ENCODE assay signal across 11 cellular contexts in genomic region chr13:101869553-101869952, GRCh38.
DNase-seq lines count a peak whose midpoint lies in the region; ATAC-seq, FAIRE-seq and TF ChIP-seq lines count a peak whose summit lies in the region.
"Had no signal": no experiment of that assay in that cellular context is flagged by ENCODE, and none has a peak within 500 bp of the region (broad histone marks: within the 10 kb centered on the region; RNA-seq: fewer than 3 reads in every experiment).

No MANE protein-coding gene starts in this region.

- H2AFZ ChIP-seq in GM12878 (ENCODE audit: control insufficient read depth, low read depth, low read length) = no peak overlapping the region

- intact Hi-C loops in GM12878 (cut with micrococcal nuclease; ENCODE audit: unreplicated experiment) (no loop called here), MCF 10A (cut with micrococcal nuclease) (no loop called here)

- H3K4me2 ChIP-seq in GM12878 (ENCODE audit: control insufficient read depth, insufficient read depth) = no peak overlapping the region

- H3K9ac ChIP-seq in GM12878 (ENCODE audit: control insufficient read depth, insufficient read depth, low read length) = no peak overlapping the region

- no peak overlapping the region for H3K4me3 ChIP-seq in GM12878
- H3K4me3 ChIP-seq: testis had no signal

- peaks cover 84% of the 10 kb centered on the region for H3K27me3 Mint-ChIP-seq in MCF 10A (ENCODE audit: insufficient read depth, unreplicated experiment)

- in situ Hi-C loops in GM12878 (cut with MboI) = no loop called here

- CTCF ChIA-PET in GM12878 (lab: Yijun Ruan, JAX) (no interaction called here), MCF 10A (lab: Yijun Ruan, JAX) (no interaction called here)

- DNase-seq in GM12878 (ENCODE audit: low read depth, low spot score) (no peak), foreskin melanocyte (no peak), MCF 10A (ENCODE audit: unreplicated experiment) (no peak), Ammon's horn (ENCODE audit: low spot score) (no peak)
- no peak for DNase-seq in activated naive CD4-positive, alpha-beta T cell (lab: John Stamatoyannopoulos, UW)
- DNase-seq: erythroblast, NCI-H446 treated with DMSO at 0.1 percent for 48 hours, testis had no signal

- H3K27me3 ChIP-seq in GM12878 (replicated peaks in 1 of 2; ENCODE audit: control insufficient read depth in 2 of 2, insufficient read depth in 2 of 2, low read length in 1 of 2) = no peaks in the 10 kb centered on the region
- H3K27me3 ChIP-seq: testis had no signal

- H3K36me3 ChIP-seq in GM12878 (ENCODE audit: control insufficient read depth in 2 of 2, insufficient read depth in 2 of 2, low read length in 1 of 2) = no peaks in the 10 kb centered on the region

- no peaks in the 10 kb centered on the region for H3K4me1 ChIP-seq in GM12878 (ENCODE audit: control insufficient read depth, insufficient read depth, low read length)
- H3K4me1 ChIP-seq: testis had no signal

- no peak for TF ChIP-seq RAD21 in GM12878 (IDR thresholded peaks at IDR 0.05; ENCODE audit: insufficient read depth, low read depth, low read length)

- RAD21 ChIA-PET in GM12878 (lab: Charles Lee; ENCODE audit: unreplicated experiment) = no interaction called here

- SMC1A ChIA-PET in GM12878 (lab: Charles Lee; ENCODE audit: uncharacterized antibody, unreplicated experiment) = interaction anchor here (1.3 kb wide), 1 partner anchor 18 kb away, joined by 3 read pairs; no protein-coding TSS in a partner anchor

- POLR2A ChIA-PET in GM12878 (lab: Charles Lee) (no interaction called here), MCF 10A (lab: Yijun Ruan, JAX) (no interaction called here)

- H3K9me3 ChIP-seq in GM12878 (replicated peaks; ENCODE audit: control insufficient read depth, insufficient read depth, low read length) = no peaks in the 10 kb centered on the region
- H3K9me3 ChIP-seq: testis had no signal

- H3K4me3 Mint-ChIP-seq in MCF 10A (ENCODE audit: unreplicated experiment) = no peak overlapping the region

- BruUV-seq in GM12878 (replicated peaks; lab: Mats Ljungman, UMichigan) (no TSS peak), MCF 10A (replicated peaks; lab: Mats Ljungman, UMichigan) (no TSS peak)

- no peaks in the 10 kb centered on the region for H3K79me2 ChIP-seq in GM12878 (ENCODE audit: control insufficient read depth, insufficient read depth, low read length)

- H3K36me3 Mint-ChIP-seq in MCF 10A (ENCODE audit: insufficient read depth, unreplicated experiment) = no peaks in the 10 kb centered on the region

- no peak overlapping the region for H3K27ac ChIP-seq in GM12878 (ENCODE audit: control insufficient read depth, insufficient read depth)
- H3K27ac ChIP-seq: testis had no signal

- H4K20me1 ChIP-seq in GM12878 (ENCODE audit: control insufficient read depth, insufficient read depth) = no peaks in the 10 kb centered on the region

- no peak overlapping the region for H3K27ac Mint-ChIP-seq in MCF 10A (ENCODE audit: low read depth, unreplicated experiment)

- TF ChIP-seq EP300 in GM12878 (IDR thresholded peaks at IDR 0.05; ENCODE audit: borderline replicate concordance in 1 of 2, control insufficient read depth in 1 of 2, low read depth in 2 of 2, low read length in 2 of 2) = no peak

- no peak for TF ChIP-seq POLR2A in GM12878 (IDR thresholded peaks at IDR 0.05; ENCODE audit: low read depth, low read length)

- no peaks in the 10 kb centered on the region for H3K4me1 Mint-ChIP-seq in MCF 10A (ENCODE audit: insufficient read depth, unreplicated experiment)

- FAIRE-seq in GM12878 (lab: Jason Lieb, UNC) = no peak

- TF ChIP-seq CTCF in GM12878 (IDR thresholded peaks at IDR 0.05 in 2 of 3, conservative IDR thresholded peaks at IDR 0.05 in 1 of 3; ENCODE audit: control insufficient read depth in 2 of 3, extremely low read depth in 1 of 3, insufficient read depth in 1 of 3, low read depth in 3 of 3, low read length in 3 of 3) (no peak), MCF 10A (IDR thresholded peaks at IDR 0.05; ENCODE audit: unreplicated experiment) (no peak)

- ATAC-seq in GM18870 (IDR thresholded peaks at IDR 0.05; ENCODE audit: unreplicated experiment) = peak; percentile 87
- peak; percentile 85 for ATAC-seq in GM21423 (IDR thresholded peaks at IDR 0.05; ENCODE audit: unreplicated experiment)
- ATAC-seq in HG03139 (IDR thresholded peaks at IDR 0.05; ENCODE audit: unreplicated experiment) = peak; percentile 93
- peak; percentile 93 for ATAC-seq in GM12878

- H3K9me3 Mint-ChIP-seq in MCF 10A (ENCODE audit: unreplicated experiment) = no peaks in the 10 kb centered on the region

TF ChIP-seq in GM12878, 131 proteins besides CTCF, POLR2A, EP300 and RAD21:
- TF ChIP-seq TBL1XR1 (IDR thresholded peaks at IDR 0.05; ENCODE audit: low read depth, low read length) (no peak), YY1 (IDR thresholded peaks at IDR 0.05; ENCODE audit: low read depth, low read length) (no peak), SIN3A (IDR thresholded peaks at IDR 0.05; ENCODE audit: low read depth, low read length) (no peak), HDAC2 (IDR thresholded peaks at IDR 0.05) (no peak)
